In genomic region chr17:70138309-70138865, GRCh38 we compare ENCODE assay signal across 13 cellular contexts. TPM values are rescaled to one million over a fixed set of nuclear protein-coding genes. Genes with fewer than 3 reads are reported as not detected.
DNase-seq lines count a peak whose midpoint lies in the region; ATAC-seq, FAIRE-seq and TF ChIP-seq lines count a peak whose summit lies in the region.
"Had no signal": no experiment of that assay in that cellular context is flagged by ENCODE, and none has a peak within 500 bp of the region (broad histone marks: within the 10 kb centered on the region; RNA-seq: fewer than 3 reads in every experiment).

No MANE protein-coding gene starts in this region.

- peak overlapping the region in 1 of 2 experiments; percentile 57 for H2BK12ac ChIP-seq in mesenchymal stem cell (ENCODE audit: low read length in 2 of 2)

- no peak overlapping the region for H2AFZ ChIP-seq in mesenchymal stem cell (ENCODE audit: low read depth, low read length)

- peak overlapping the region; percentile 23 for H4K8ac ChIP-seq in mesenchymal stem cell (ENCODE audit: low read length)

- no peak overlapping the region for H3K23ac ChIP-seq in mesenchymal stem cell (ENCODE audit: low read length in 2 of 2)

- H2BK15ac ChIP-seq in mesenchymal stem cell (ENCODE audit: low read depth, poor library complexity, severe bottlenecking): no peak overlapping the region

- H2AK5ac ChIP-seq in mesenchymal stem cell (ENCODE audit: low read length, severe bottlenecking): peak overlapping the region; percentile 78

- H3K4ac ChIP-seq in mesenchymal stem cell (ENCODE audit: low read depth in 1 of 2, low read length in 2 of 2): peak overlapping the region in 1 of 2 experiments; percentile 78

- 94% methylated on average over 2 of the region's 3 CpGs for WGBS in mesenchymal stem cell
- 75 to 79% methylated on average over 3 of the region's 3 CpGs for WGBS in upper lobe of left lung, 2 donors

- H3K9ac ChIP-seq in mesenchymal stem cell (ENCODE audit: low read length): peak overlapping the region; percentile 94

- no peaks in the 10 kb centered on the region for H3K79me1 ChIP-seq in mesenchymal stem cell (replicated peaks; ENCODE audit: low read length, poor library complexity, severe bottlenecking)

- TF ChIP-seq POLR2A in upper lobe of left lung (IDR thresholded peaks at IDR 0.05) (no peak), GM12891 (IDR thresholded peaks at IDR 0.05; ENCODE audit: low read depth, low read length) (no peak)

- H3K4me3 ChIP-seq in coronary artery (no peak overlapping the region), mesenchymal stem cell (ENCODE audit: insufficient read depth in 1 of 2, low read depth in 1 of 2, low read length in 2 of 2) (peak overlapping the region in 1 of 2 experiments; percentile 29), upper lobe of left lung (peak overlapping the region in 1 of 4 donors; percentile 45)
- H3K4me3 ChIP-seq: lung had no signal

- H4K91ac ChIP-seq in mesenchymal stem cell (ENCODE audit: low read length): no peak overlapping the region

- H3K27me3 ChIP-seq in mesenchymal stem cell (ENCODE audit: control insufficient read depth in 1 of 2, insufficient read depth in 1 of 2, low read length in 2 of 2) (no peaks in the 10 kb centered on the region), upper lobe of left lung (no peaks in the 10 kb centered on the region)

- FAIRE-seq in GM12891 (lab: Jason Lieb, UNC): no peak

- H3K18ac ChIP-seq in mesenchymal stem cell (ENCODE audit: low read depth in 1 of 2, low read length in 2 of 2): peak overlapping the region in 1 of 2 experiments; percentile 30

- DNase-seq in M059J (ENCODE audit: low read depth) (peak; percentile 45), coronary artery (ENCODE audit: low spot score) (no peak), mesenchymal stem cell (no peak), upper lobe of left lung (no peak), NCI-H2196 (lab: John Stamatoyannopoulos, UW; ENCODE audit: unreplicated experiment) (no peak), GM12891 (ENCODE audit: insufficient read length, low spot score) (no peak)
- DNase-seq: activated CD8-positive, alpha-beta T cell treated with anti-CD3 and anti-CD28 coated beads, Interleukin-2, amount 10 ng/mL, durations not matched to agents 7 days and 5 days; cerebellar nuclear complex; NCI-H1105 treated with DMSO at 0.1 percent for 48 hours; stimulated activated CD4-positive, alpha-beta T cell treated with anti-CD3 and anti-CD28 coated beads, Interleukin-1b, Interleukin-23, amount 100 ng/mL, for 48 hours had no signal

- H3K4me1 ChIP-seq in mesenchymal stem cell (ENCODE audit: control insufficient read depth, insufficient read depth, low read depth, low read length): peaks cover 8% of the 10 kb centered on the region
- H3K4me1 ChIP-seq in upper lobe of left lung: peaks cover 11 to 24% (median 17%) of the 10 kb centered on the region in 4 donors

- peaks cover 0 to 6% of the 10 kb centered on the region in 2 experiments for H3K36me3 ChIP-seq in mesenchymal stem cell (ENCODE audit: control insufficient read depth in 1 of 2, insufficient read depth in 2 of 2, low read depth in 1 of 2, low read length in 2 of 2)
- H3K36me3 ChIP-seq in upper lobe of left lung: no peaks in the 10 kb centered on the region

- H3K14ac ChIP-seq in mesenchymal stem cell (ENCODE audit: low read length in 2 of 2): no peak overlapping the region

- ATAC-seq in upper lobe of left lung (ENCODE audit: low FRiP score in 2 of 2): peak in 1 of 2 donors; percentile 52
- ATAC-seq in GM21360 (IDR thresholded peaks at IDR 0.05; ENCODE audit: unreplicated experiment): no peak
- ATAC-seq in HG02870 (IDR thresholded peaks at IDR 0.05; ENCODE audit: unreplicated experiment): no peak

- H2BK120ac ChIP-seq in mesenchymal stem cell (ENCODE audit: low read depth, low read length): peak overlapping the region; percentile 71

- H3K4me2 ChIP-seq in mesenchymal stem cell (ENCODE audit: low read length, poor library complexity, severe bottlenecking): no peak overlapping the region

- TF ChIP-seq EP300 in upper lobe of left lung (IDR thresholded peaks at IDR 0.05): no peak

- no peaks in the 10 kb centered on the region for H3K9me3 ChIP-seq in mesenchymal stem cell (ENCODE audit: control insufficient read depth, low read length)
- no peaks in the 10 kb centered on the region for H3K9me3 ChIP-seq in upper lobe of left lung

- TF ChIP-seq CTCF in coronary artery (IDR thresholded peaks at IDR 0.05): no peak
- no peak for TF ChIP-seq CTCF in upper lobe of left lung (IDR thresholded peaks at IDR 0.05)

- H2BK5ac ChIP-seq in mesenchymal stem cell (ENCODE audit: low read depth, low read length, poor library complexity, severe bottlenecking): peak overlapping the region; percentile 79

- H3K27ac ChIP-seq in coronary artery (peak overlapping the region; percentile 49 to 73), mesenchymal stem cell (ENCODE audit: low read length, poor library complexity, severe bottlenecking) (peak overlapping the region; percentile 85), upper lobe of left lung (peak overlapping the region; percentile 75 to 87 (median 82))

TF ChIP-seq in GM12891, 5 proteins besides CTCF, POLR2A, EP300 and RAD21:
- TF ChIP-seq POU2F2 (IDR thresholded peaks at IDR 0.05; ENCODE audit: low read depth, low read length): no peak
- no peak for TF ChIP-seq PAX5 (IDR thresholded peaks at IDR 0.05; ENCODE audit: insufficient read depth, low read length, severe bottlenecking)
- no peak for TF ChIP-seq SPI1 (IDR thresholded peaks at IDR 0.05; ENCODE audit: low read depth, low read length)
TF ChIP-seq in GM12891: peak in this region for 0.

RNA-seq across cellular contexts. Expression of gene KCNJ2, which starts 30.9 kb away (rescaled TPM):
- total RNA-seq in M059J (2014; rRNA removed; shearing (Covaris generic)): 0.44 and 0.54 TPM in 2 replicates
- 1.5 TPM for polyA plus RNA-seq in mesenchymal stem cell (2013, experiment 1 of 2)
- 1.6 TPM for polyA plus RNA-seq in mesenchymal stem cell (2013, experiment 2 of 2)
- total RNA-seq in upper lobe of left lung: 10 to 100 TPM in 2 of 6 donors, 1 to 10 TPM in 4; 4.2 to 24.2 (median 6.2) TPM
- polyA plus RNA-seq in GM12891 (2012; ENCODE audit: low read depth, missing spikeins): 0.05 TPM
- total RNA-seq: activated CD8-positive, alpha-beta T cell treated with anti-CD3 and anti-CD28 coated beads, Interleukin-2, amount 10 ng/mL, durations not matched to agents 7 days and 5 days had no signal
